In genomic region chr19:13154911-13155471, GRCh38 we compare ENCODE assay signal across 8 cellular contexts. TPM values are rescaled to one million over a fixed set of nuclear protein-coding genes. Genes with fewer than 3 reads are reported as not detected.
DNase-seq lines count a peak whose midpoint lies in the region; ATAC-seq and TF ChIP-seq lines count a peak whose summit lies in the region.

No MANE protein-coding gene starts in this region.

- H3K4me3 Mint-ChIP-seq in WTC11: peak overlapping the region; percentile 92

- no peak for TF ChIP-seq CTCF in WTC11 (IDR thresholded peaks at IDR 0.05)
- TF ChIP-seq CTCF in cardiac fibroblast (IDR thresholded peaks at IDR 0.05; ENCODE audit: low read depth, low read length): peak; percentile 28

- POLR2A ChIA-PET in WTC11 (lab: Charles Lee): interaction anchor here (0.9 to 5.5 kb wide), 8 partner anchors 10 to 593 kb away, joined by 3 to 167 read pairs (median 4); partner anchors contain the start of gene NACC1

- peak overlapping the region; percentile 89 to 97 for H3K4me3 ChIP-seq in cardiac fibroblast (replicated peaks in 1 of 2; ENCODE audit: low read depth in 2 of 2, low read length in 2 of 2)

- peak; percentile 4 for ATAC-seq in WTC11
- ATAC-seq in HG02588 (IDR thresholded peaks at IDR 0.05; ENCODE audit: unreplicated experiment): no peak
- ATAC-seq in HG02623 (IDR thresholded peaks at IDR 0.05; ENCODE audit: unreplicated experiment): no peak

- peaks cover 23% of the 10 kb centered on the region for H3K4me1 Mint-ChIP-seq in WTC11

- CTCF ChIA-PET in WTC11 (lab: Charles Lee): interaction anchor here (0.6 to 1.9 kb wide), 9 partner anchors 9 to 190 kb away, joined by 3 to 17 read pairs (median 4); no protein-coding TSS in a partner anchor

- peaks cover 20% of the 10 kb centered on the region for H3K36me3 Mint-ChIP-seq in WTC11

- H3K27me3 Mint-ChIP-seq in WTC11 (ENCODE audit: low read depth): peaks cover 7% of the 10 kb centered on the region; the same call in 1 of the 2 replicates

- H3K9me3 Mint-ChIP-seq in WTC11: no peaks in the 10 kb centered on the region

- DNase-seq in GF-D8 (lab: John Stamatoyannopoulos, UW) (peak; percentile 27), MV-4-11 (lab: John Stamatoyannopoulos, UW) (peak; percentile 48), WTC11 (ENCODE audit: low spot score) (peak; percentile 94), cardiac fibroblast (ENCODE audit: low read depth in 2 of 2) (peak in 1 of 2 donors; percentile 72), kidney tubule cell (ENCODE audit: low spot score) (peak; percentile 77)
- peak; percentile 67 for DNase-seq in stimulated activated CD4-positive, alpha-beta T cell treated with anti-CD3 and anti-CD28 coated beads, Interleukin-2, amount 100 ng/mL, for 4 hours (ENCODE audit: low read depth)

- peak overlapping the region; percentile 99 for H3K27ac Mint-ChIP-seq in WTC11

TF ChIP-seq in WTC11, 78 proteins besides CTCF, POLR2A, EP300 and RAD21 (continues in another document):
- TF ChIP-seq ZNF425 (CRISPR knock-in tag; conservative IDR thresholded peaks at IDR 0.05) (peak; percentile 83; the same call in 1 of the 2 replicates), ZNF138 (CRISPR knock-in tag; conservative IDR thresholded peaks at IDR 0.05) (no peak), ZNF512 (CRISPR knock-in tag; IDR thresholded peaks at IDR 0.05; ENCODE audit: borderline replicate concordance) (no peak), RELA (CRISPR knock-in tag; IDR thresholded peaks at IDR 0.05; ENCODE audit: borderline replicate concordance) (0 out of 2 replicates have a peak, but pooled peaks have one; percentile 23), ZNF281 (CRISPR knock-in tag; IDR thresholded peaks at IDR 0.05) (peak; percentile 76), JUN (CRISPR knock-in tag; IDR thresholded peaks at IDR 0.05) (peak; percentile 36; the same call in 1 of the 2 replicates), PRRX2 (CRISPR knock-in tag; IDR thresholded peaks at IDR 0.05) (peak; percentile 74; the same call in 1 of the 2 replicates), AR (CRISPR knock-in tag; IDR thresholded peaks at IDR 0.05) (peak; percentile 29; the same call in 1 of the 2 replicates), CREM (CRISPR knock-in tag; IDR thresholded peaks at IDR 0.05) (0 out of 2 replicates have a peak, but pooled peaks have one; percentile 19)
- TF ChIP-seq, protein P1, sequence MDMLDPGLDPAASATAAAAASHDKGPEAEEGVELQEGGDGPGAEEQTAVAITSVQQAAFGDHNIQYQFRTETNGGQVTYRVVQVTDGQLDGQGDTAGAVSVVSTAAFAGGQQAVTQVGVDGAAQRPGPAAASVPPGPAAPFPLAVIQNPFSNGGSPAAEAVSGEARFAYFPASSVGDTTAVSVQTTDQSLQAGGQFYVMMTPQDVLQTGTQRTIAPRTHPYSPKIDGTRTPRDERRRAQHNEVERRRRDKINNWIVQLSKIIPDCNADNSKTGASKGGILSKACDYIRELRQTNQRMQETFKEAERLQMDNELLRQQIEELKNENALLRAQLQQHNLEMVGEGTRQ (CRISPR knock-in tag; IDR thresholded peaks at IDR 0.05): peak; percentile 85
- TF ChIP-seq, protein P2, sequence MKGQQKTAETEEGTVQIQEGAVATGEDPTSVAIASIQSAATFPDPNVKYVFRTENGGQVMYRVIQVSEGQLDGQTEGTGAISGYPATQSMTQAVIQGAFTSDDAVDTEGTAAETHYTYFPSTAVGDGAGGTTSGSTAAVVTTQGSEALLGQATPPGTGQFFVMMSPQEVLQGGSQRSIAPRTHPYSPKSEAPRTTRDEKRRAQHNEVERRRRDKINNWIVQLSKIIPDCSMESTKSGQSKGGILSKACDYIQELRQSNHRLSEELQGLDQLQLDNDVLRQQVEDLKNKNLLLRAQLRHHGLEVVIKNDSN (CRISPR knock-in tag; IDR thresholded peaks at IDR 0.05): peak; percentile 85
- TF ChIP-seq, protein P3, sequence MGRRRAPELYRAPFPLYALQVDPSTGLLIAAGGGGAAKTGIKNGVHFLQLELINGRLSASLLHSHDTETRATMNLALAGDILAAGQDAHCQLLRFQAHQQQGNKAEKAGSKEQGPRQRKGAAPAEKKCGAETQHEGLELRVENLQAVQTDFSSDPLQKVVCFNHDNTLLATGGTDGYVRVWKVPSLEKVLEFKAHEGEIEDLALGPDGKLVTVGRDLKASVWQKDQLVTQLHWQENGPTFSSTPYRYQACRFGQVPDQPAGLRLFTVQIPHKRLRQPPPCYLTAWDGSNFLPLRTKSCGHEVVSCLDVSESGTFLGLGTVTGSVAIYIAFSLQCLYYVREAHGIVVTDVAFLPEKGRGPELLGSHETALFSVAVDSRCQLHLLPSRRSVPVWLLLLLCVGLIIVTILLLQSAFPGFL (CRISPR knock-in tag; IDR thresholded peaks at IDR 0.05; ENCODE audit: borderline replicate concordance): no peak

RNA-seq across cellular contexts. Expression of gene IER2, which starts 4.8 kb away (rescaled TPM):
- total RNA-seq in WTC11 (2021): 138 to 154 TPM (median 150 TPM) in 3 replicates

RNA-seq across cellular contexts. Expression of gene STX10, which starts 4.8 kb away (rescaled TPM):
- 53.7 to 56.9 TPM (median 54.6 TPM) in 3 replicates for total RNA-seq in WTC11 (2021)

RNA-seq across cellular contexts. Expression of gene NACC1, which starts 36.9 kb away (rescaled TPM):
- total RNA-seq in WTC11 (2021): 212 to 237 TPM (median 213 TPM) in 3 replicates

RNA-seq across cellular contexts. Expression of gene TRMT1, which starts 38.5 kb away (rescaled TPM):
- total RNA-seq in WTC11 (2021): 84.0 to 106 TPM (median 86.0 TPM) in 3 replicates

RNA-seq across cellular contexts. Expression of gene LYL1, which starts 52.3 kb away (rescaled TPM):
- 0.60 to 1.2 TPM (median 0.66 TPM) in 3 replicates for total RNA-seq in WTC11 (2021)
